Comparison of ENCODE assay signal across 9 cellular contexts in genomic region chr20:49700411-49701185, GRCh38. TPM values are rescaled to one million over a fixed set of nuclear protein-coding genes. Genes with fewer than 3 reads are reported as not detected.
DNase-seq lines count a peak whose midpoint lies in the region; ATAC-seq and TF ChIP-seq lines count a peak whose summit lies in the region.
"Had no signal": no experiment of that assay in that cellular context is flagged by ENCODE, and none has a peak within 500 bp of the region (broad histone marks: within the 10 kb centered on the region; RNA-seq: fewer than 3 reads in every experiment).

No MANE protein-coding gene starts in this region.

- no peak for ATAC-seq in activated CD8-positive, alpha-beta memory T cell treated with anti-CD3 and anti-CD28 coated beads, Interleukin-2, amount 10 ng/mL, durations not matched to agents 7 days and 5 days
- ATAC-seq in GM21737 (IDR thresholded peaks at IDR 0.05; ENCODE audit: unreplicated experiment) (no peak), GM19452 (IDR thresholded peaks at IDR 0.05; ENCODE audit: unreplicated experiment) (no peak)

- H3K4me1 Mint-ChIP-seq in activated CD8-positive, alpha-beta memory T cell treated with anti-CD3 and anti-CD28 coated beads, Interleukin-2, amount 10 ng/mL, durations not matched to agents 7 days and 5 days = peaks cover 78% of the 10 kb centered on the region
- peaks cover 53% of the 10 kb centered on the region for H3K4me1 Mint-ChIP-seq in type B pancreatic cell (ENCODE audit: unreplicated experiment)

- no peak overlapping the region for H3K4me3 ChIP-seq in fibroblast of the aortic adventitia (ENCODE audit: low read depth, low read length)

- no peak for DNase-seq in activated CD8-positive, alpha-beta memory T cell treated with anti-CD3 and anti-CD28 coated beads, Interleukin-2, amount 10 ng/mL, durations not matched to agents 7 days and 5 days
- no peak for DNase-seq in activated CD8-positive, alpha-beta memory T cell treated with anti-CD3 and anti-CD28 coated beads, Interleukin-2, amount 50 U/mL, for 48 hours
- peak; percentile 27 to 72 for DNase-seq in SW 1271 (lab: John Stamatoyannopoulos, UW)
- peak; percentile 85 for DNase-seq in fibroblast of the aortic adventitia (ENCODE audit: low read depth)
- DNase-seq in type B pancreatic cell (ENCODE audit: extremely low spot score, unreplicated experiment) = no peak
- no peak for DNase-seq in NCI-H187 treated with DMSO at 0.1 percent for 48 hours (lab: John Stamatoyannopoulos, UW)
- DNase-seq: DMS79 had no signal

- H3K4me3 Mint-ChIP-seq in activated CD8-positive, alpha-beta memory T cell treated with anti-CD3 and anti-CD28 coated beads, Interleukin-2, amount 10 ng/mL, durations not matched to agents 7 days and 5 days = peak overlapping the region; percentile 44
- H3K4me3 Mint-ChIP-seq in type B pancreatic cell = no peak overlapping the region

- H3K27me3 Mint-ChIP-seq in activated CD8-positive, alpha-beta memory T cell treated with anti-CD3 and anti-CD28 coated beads, Interleukin-2, amount 10 ng/mL, durations not matched to agents 7 days and 5 days = no peaks in the 10 kb centered on the region
- no peaks in the 10 kb centered on the region for H3K27me3 Mint-ChIP-seq in type B pancreatic cell

- CTCF ChIA-PET in activated CD8-positive, alpha-beta memory T cell treated with anti-CD3 and anti-CD28 coated beads, Interleukin-2, amount 10 ng/mL, durations not matched to agents 7 days and 5 days (lab: Charles Lee) = interaction anchor here (1.0 to 1.7 kb wide), 2 partner anchors 14 to 31 kb away, joined by 3 to 9 read pairs; no protein-coding TSS in a partner anchor

- H3K9me3 Mint-ChIP-seq in activated CD8-positive, alpha-beta memory T cell treated with anti-CD3 and anti-CD28 coated beads, Interleukin-2, amount 10 ng/mL, durations not matched to agents 7 days and 5 days (ENCODE audit: low read depth) = no peaks in the 10 kb centered on the region
- no peaks in the 10 kb centered on the region for H3K9me3 Mint-ChIP-seq in type B pancreatic cell

- H3K27ac Mint-ChIP-seq in activated CD8-positive, alpha-beta memory T cell treated with anti-CD3 and anti-CD28 coated beads, Interleukin-2, amount 10 ng/mL, durations not matched to agents 7 days and 5 days = peak overlapping the region; percentile 82
- peak overlapping the region; percentile 74 for H3K27ac Mint-ChIP-seq in type B pancreatic cell

- TF ChIP-seq CTCF in fibroblast of the aortic adventitia (IDR thresholded peaks at IDR 0.05; ENCODE audit: insufficient read depth, low read length) = no peak
- no peak for TF ChIP-seq CTCF in type B pancreatic cell (conservative IDR thresholded peaks at IDR 0.05)

- peaks cover 5% of the 10 kb centered on the region for H3K36me3 Mint-ChIP-seq in activated CD8-positive, alpha-beta memory T cell treated with anti-CD3 and anti-CD28 coated beads, Interleukin-2, amount 10 ng/mL, durations not matched to agents 7 days and 5 days
- H3K36me3 Mint-ChIP-seq in type B pancreatic cell = no peaks in the 10 kb centered on the region

RNA-seq across cellular contexts. Expression of gene B4GALT5, which starts 13.1 kb away (rescaled TPM):
- total RNA-seq in activated CD8-positive, alpha-beta memory T cell treated with anti-CD3 and anti-CD28 coated beads, Interleukin-2, amount 10 ng/mL, durations not matched to agents 7 days and 5 days = 10 to 100 TPM; 28.1 to 30.9 TPM
- total RNA-seq in fibroblast of the aortic adventitia (ENCODE audit: low replicate concordance) (23.4 and 33.0 TPM in 2 replicates), type B pancreatic cell (ENCODE audit: low replicate concordance) (47.9 and 49.7 TPM in 2 replicates)

Comparison
In these comparisons a context has a peak if more than half of its experiments do, and no peak if none do; other contexts are left out.
1. DNase-seq: peak in SW 1271 (2 of 2) and fibroblast of the aortic adventitia (single experiment); none in activated CD8-positive, alpha-beta memory T cell treated with anti-CD3 and anti-CD28 coated beads, Interleukin-2, amount 10 ng/mL, durations not matched to agents 7 days and 5 days (single experiment), activated CD8-positive, alpha-beta memory T cell treated with anti-CD3 and anti-CD28 coated beads, Interleukin-2, amount 50 U/mL, for 48 hours (single experiment), type B pancreatic cell (single experiment) and NCI-H187 treated with DMSO at 0.1 percent for 48 hours (single experiment).